1 cellular context compared by ENCODE assay signal in the genomic region with DNA sequence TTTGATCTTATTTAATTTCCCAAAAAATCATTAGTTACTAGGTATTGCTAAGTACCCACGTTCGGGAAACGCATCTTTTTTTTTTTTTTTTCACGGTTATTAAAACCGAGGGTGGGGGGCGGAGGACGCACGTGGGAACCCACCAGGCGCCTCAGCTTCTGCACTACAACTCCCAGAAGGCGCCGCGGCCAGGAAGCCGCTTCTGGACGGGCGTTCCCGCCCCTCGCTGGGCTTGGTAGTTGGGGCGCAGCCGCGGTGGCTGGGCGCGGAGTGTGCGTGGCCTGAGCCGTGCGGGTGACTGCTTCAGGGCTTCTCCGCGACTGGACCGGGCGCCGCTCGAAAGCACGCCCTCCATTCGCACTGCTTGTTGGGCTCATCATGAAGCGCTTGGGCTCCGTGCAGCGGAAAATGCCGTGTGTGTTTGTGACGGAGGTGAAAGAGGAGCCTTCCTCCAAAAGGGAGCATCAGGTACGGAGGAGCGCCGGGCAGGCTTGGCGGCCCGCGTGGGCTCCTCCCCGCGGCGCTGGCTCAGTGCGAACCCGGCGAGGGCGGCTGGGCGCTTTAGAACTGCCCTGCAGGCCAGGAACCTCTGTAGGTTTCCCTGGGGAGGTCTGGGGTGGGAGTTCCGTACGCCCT.
TF ChIP-seq lines count a peak whose summit lies in the region.

No MANE protein-coding gene starts in this region.

TF ChIP-seq in WTC11, 78 proteins besides CTCF, POLR2A, EP300 and RAD21 (continued from another document and continues in another):
- TF ChIP-seq, protein P1, sequence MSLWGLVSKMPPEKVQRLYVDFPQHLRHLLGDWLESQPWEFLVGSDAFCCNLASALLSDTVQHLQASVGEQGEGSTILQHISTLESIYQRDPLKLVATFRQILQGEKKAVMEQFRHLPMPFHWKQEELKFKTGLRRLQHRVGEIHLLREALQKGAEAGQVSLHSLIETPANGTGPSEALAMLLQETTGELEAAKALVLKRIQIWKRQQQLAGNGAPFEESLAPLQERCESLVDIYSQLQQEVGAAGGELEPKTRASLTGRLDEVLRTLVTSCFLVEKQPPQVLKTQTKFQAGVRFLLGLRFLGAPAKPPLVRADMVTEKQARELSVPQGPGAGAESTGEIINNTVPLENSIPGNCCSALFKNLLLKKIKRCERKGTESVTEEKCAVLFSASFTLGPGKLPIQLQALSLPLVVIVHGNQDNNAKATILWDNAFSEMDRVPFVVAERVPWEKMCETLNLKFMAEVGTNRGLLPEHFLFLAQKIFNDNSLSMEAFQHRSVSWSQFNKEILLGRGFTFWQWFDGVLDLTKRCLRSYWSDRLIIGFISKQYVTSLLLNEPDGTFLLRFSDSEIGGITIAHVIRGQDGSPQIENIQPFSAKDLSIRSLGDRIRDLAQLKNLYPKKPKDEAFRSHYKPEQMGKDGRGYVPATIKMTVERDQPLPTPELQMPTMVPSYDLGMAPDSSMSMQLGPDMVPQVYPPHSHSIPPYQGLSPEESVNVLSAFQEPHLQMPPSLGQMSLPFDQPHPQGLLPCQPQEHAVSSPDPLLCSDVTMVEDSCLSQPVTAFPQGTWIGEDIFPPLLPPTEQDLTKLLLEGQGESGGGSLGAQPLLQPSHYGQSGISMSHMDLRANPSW (CRISPR knock-in tag; conservative IDR thresholded peaks at IDR 0.05; ENCODE audit: low read depth) = no peak
- TF ChIP-seq SMAD4 (CRISPR knock-in tag; IDR thresholded peaks at IDR 0.05) (no peak), TCF7 (CRISPR knock-in tag; IDR thresholded peaks at IDR 0.05; ENCODE audit: low read depth) (no peak), IRF1 (CRISPR knock-in tag; IDR thresholded peaks at IDR 0.05) (no peak), ZNF671 (CRISPR knock-in tag; IDR thresholded peaks at IDR 0.05) (no peak), ZNF423 (CRISPR knock-in tag; IDR thresholded peaks at IDR 0.05) (no peak), CBFB (CRISPR knock-in tag; IDR thresholded peaks at IDR 0.05; ENCODE audit: low read depth) (no peak), NFE2L1 (CRISPR knock-in tag; IDR thresholded peaks at IDR 0.05) (0 out of 2 replicates have a peak, but pooled peaks have one; percentile 58), USF1 (CRISPR knock-in tag; IDR thresholded peaks at IDR 0.05) (peak; percentile 22), GABPB1 (CRISPR knock-in tag; IDR thresholded peaks at IDR 0.05) (no peak; the same call in 1 of the 2 replicates), ELF4 (CRISPR knock-in tag; IDR thresholded peaks at IDR 0.05; ENCODE audit: low read depth) (no peak), TEAD1 (CRISPR knock-in tag; IDR thresholded peaks at IDR 0.05) (0 out of 2 replicates have a peak, but pooled peaks have one; percentile 33), RORB (CRISPR knock-in tag; IDR thresholded peaks at IDR 0.05) (no peak), FOXP4 (CRISPR knock-in tag; IDR thresholded peaks at IDR 0.05) (0 out of 2 replicates have a peak, but pooled peaks have one; percentile 48), AFF4 (CRISPR knock-in tag; IDR thresholded peaks at IDR 0.05; ENCODE audit: borderline replicate concordance) (no peak), TP53 (CRISPR knock-in tag; IDR thresholded peaks at IDR 0.05) (no peak), SOX15 (CRISPR knock-in tag; IDR thresholded peaks at IDR 0.05) (no peak), IRF2 (CRISPR knock-in tag; IDR thresholded peaks at IDR 0.05; ENCODE audit: borderline replicate concordance, low read depth) (no peak), ZNF396 (CRISPR knock-in tag; IDR thresholded peaks at IDR 0.05; ENCODE audit: borderline replicate concordance) (no peak), ZNF532 (CRISPR knock-in tag; IDR thresholded peaks at IDR 0.05; ENCODE audit: borderline replicate concordance) (no peak), ZNF138 (CRISPR knock-in tag; conservative IDR thresholded peaks at IDR 0.05) (0 out of 2 replicates have a peak, but pooled peaks have one; percentile 67), KAT7 (CRISPR knock-in tag; IDR thresholded peaks at IDR 0.05; ENCODE audit: borderline replicate concordance) (no peak), HMGA2 (CRISPR knock-in tag; IDR thresholded peaks at IDR 0.05) (no peak), EMX1 (CRISPR knock-in tag; IDR thresholded peaks at IDR 0.05) (no peak), TEAD4 (CRISPR knock-in tag; IDR thresholded peaks at IDR 0.05) (no peak), FOXP1 (CRISPR knock-in tag; IDR thresholded peaks at IDR 0.05; ENCODE audit: borderline replicate concordance) (peak; percentile 80; the same call in 1 of the 2 replicates), ESRRA (CRISPR knock-in tag; IDR thresholded peaks at IDR 0.05; ENCODE audit: borderline replicate concordance) (no peak), FOXJ3 (CRISPR knock-in tag; IDR thresholded peaks at IDR 0.05; ENCODE audit: borderline replicate concordance) (no peak), MYBL2 (CRISPR knock-in tag; IDR thresholded peaks at IDR 0.05) (no peak)
- TF ChIP-seq, protein P2, sequence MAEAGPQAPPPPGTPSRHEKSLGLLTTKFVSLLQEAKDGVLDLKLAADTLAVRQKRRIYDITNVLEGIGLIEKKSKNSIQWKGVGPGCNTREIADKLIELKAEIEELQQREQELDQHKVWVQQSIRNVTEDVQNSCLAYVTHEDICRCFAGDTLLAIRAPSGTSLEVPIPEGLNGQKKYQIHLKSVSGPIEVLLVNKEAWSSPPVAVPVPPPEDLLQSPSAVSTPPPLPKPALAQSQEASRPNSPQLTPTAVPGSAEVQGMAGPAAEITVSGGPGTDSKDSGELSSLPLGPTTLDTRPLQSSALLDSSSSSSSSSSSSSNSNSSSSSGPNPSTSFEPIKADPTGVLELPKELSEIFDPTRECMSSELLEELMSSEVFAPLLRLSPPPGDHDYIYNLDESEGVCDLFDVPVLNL (CRISPR knock-in tag; IDR thresholded peaks at IDR 0.05; ENCODE audit: borderline replicate concordance, low read depth) = no peak
- TF ChIP-seq, protein P3, sequence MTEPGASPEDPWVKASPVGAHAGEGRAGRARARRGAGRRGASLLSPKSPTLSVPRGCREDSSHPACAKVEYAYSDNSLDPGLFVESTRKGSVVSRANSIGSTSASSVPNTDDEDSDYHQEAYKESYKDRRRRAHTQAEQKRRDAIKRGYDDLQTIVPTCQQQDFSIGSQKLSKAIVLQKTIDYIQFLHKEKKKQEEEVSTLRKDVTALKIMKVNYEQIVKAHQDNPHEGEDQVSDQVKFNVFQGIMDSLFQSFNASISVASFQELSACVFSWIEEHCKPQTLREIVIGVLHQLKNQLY (CRISPR knock-in tag; IDR thresholded peaks at IDR 0.05) = no peak
- TF ChIP-seq, protein P4, sequence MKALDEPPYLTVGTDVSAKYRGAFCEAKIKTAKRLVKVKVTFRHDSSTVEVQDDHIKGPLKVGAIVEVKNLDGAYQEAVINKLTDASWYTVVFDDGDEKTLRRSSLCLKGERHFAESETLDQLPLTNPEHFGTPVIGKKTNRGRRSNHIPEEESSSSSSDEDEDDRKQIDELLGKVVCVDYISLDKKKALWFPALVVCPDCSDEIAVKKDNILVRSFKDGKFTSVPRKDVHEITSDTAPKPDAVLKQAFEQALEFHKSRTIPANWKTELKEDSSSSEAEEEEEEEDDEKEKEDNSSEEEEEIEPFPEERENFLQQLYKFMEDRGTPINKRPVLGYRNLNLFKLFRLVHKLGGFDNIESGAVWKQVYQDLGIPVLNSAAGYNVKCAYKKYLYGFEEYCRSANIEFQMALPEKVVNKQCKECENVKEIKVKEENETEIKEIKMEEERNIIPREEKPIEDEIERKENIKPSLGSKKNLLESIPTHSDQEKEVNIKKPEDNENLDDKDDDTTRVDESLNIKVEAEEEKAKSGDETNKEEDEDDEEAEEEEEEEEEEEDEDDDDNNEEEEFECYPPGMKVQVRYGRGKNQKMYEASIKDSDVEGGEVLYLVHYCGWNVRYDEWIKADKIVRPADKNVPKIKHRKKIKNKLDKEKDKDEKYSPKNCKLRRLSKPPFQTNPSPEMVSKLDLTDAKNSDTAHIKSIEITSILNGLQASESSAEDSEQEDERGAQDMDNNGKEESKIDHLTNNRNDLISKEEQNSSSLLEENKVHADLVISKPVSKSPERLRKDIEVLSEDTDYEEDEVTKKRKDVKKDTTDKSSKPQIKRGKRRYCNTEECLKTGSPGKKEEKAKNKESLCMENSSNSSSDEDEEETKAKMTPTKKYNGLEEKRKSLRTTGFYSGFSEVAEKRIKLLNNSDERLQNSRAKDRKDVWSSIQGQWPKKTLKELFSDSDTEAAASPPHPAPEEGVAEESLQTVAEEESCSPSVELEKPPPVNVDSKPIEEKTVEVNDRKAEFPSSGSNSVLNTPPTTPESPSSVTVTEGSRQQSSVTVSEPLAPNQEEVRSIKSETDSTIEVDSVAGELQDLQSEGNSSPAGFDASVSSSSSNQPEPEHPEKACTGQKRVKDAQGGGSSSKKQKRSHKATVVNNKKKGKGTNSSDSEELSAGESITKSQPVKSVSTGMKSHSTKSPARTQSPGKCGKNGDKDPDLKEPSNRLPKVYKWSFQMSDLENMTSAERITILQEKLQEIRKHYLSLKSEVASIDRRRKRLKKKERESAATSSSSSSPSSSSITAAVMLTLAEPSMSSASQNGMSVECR (CRISPR knock-in tag; IDR thresholded peaks at IDR 0.05; ENCODE audit: borderline replicate concordance) = peak; percentile 90; the same call in 1 of the 2 replicates
